ENCODE assay signal across 8 cellular contexts in genomic region chrX:3811331-3812311, GRCh38.
DNase-seq lines count a peak whose midpoint lies in the region; ATAC-seq, FAIRE-seq and TF ChIP-seq lines count a peak whose summit lies in the region.

No MANE protein-coding gene starts in this region.

- H3K36me3 ChIP-seq in A673 (ENCODE audit: insufficient read depth, low read length, poor library complexity, severe bottlenecking) (no peaks in the 10 kb centered on the region), OCI-LY3 (replicated peaks; ENCODE audit: low read depth, low read length) (no peaks in the 10 kb centered on the region), adipocyte (ENCODE audit: control insufficient read depth, insufficient read depth, low read length, severe bottlenecking) (no peaks in the 10 kb centered on the region)

- intact Hi-C loops in A673 (cut with micrococcal nuclease; ENCODE audit: unreplicated experiment): loop anchor here (2.0 kb wide), 1 partner anchor 161 kb away; no protein-coding TSS in a partner anchor

- TF ChIP-seq CTCF in A673 (conservative IDR thresholded peaks at IDR 0.05; ENCODE audit: low read depth, low read length) (peak; percentile 67), GM12875 (IDR thresholded peaks at IDR 0.05; ENCODE audit: borderline replicate concordance, insufficient read depth, low read depth, low read length) (peak; percentile 51; the same call in 1 of the 2 replicates), OCI-LY3 (IDR thresholded peaks at IDR 0.05; ENCODE audit: low read depth, low read length) (peak; percentile 64)

- peak; percentile 83 for FAIRE-seq in islet of Langerhans (lab: Jason Lieb, UNC)
- no peak for FAIRE-seq in H54 (lab: Jason Lieb, UNC)

- H3K4me3 ChIP-seq in A673 (ENCODE audit: low read depth, low read length, poor library complexity, severe bottlenecking) (no peak overlapping the region), GM12875 (ENCODE audit: low read depth, low read length) (no peak overlapping the region), OCI-LY3 (ENCODE audit: low read length) (peak overlapping the region; percentile 51), adipocyte (ENCODE audit: low read length) (no peak overlapping the region)

- H4K20me1 ChIP-seq in OCI-LY3 (ENCODE audit: insufficient read depth, low read length): no peaks in the 10 kb centered on the region

- H3K9me3 ChIP-seq in A673 (ENCODE audit: low read depth, low read length, poor library complexity, severe bottlenecking) (no peaks in the 10 kb centered on the region), OCI-LY3 (ENCODE audit: insufficient read depth, low read length) (no peaks in the 10 kb centered on the region), adipocyte (ENCODE audit: control insufficient read depth, low read length) (no peaks in the 10 kb centered on the region)

- DNase-seq in A673 (ENCODE audit: low spot score): peak; percentile 62
- DNase-seq in adipocyte (ENCODE audit: low read depth): peak; percentile 84
- peak in 5 of 6 experiments; percentile 14 to 67 (median 29) for DNase-seq in stimulated activated naive CD4-positive, alpha-beta T cell (lab: John Stamatoyannopoulos, UW)
- no peak for DNase-seq in H54 (ENCODE audit: insufficient read length, low spot score)

- no peak overlapping the region for H3K27ac ChIP-seq in A673 (ENCODE audit: low read depth, low read length, poor library complexity, severe bottlenecking)
- no peak overlapping the region for H3K27ac ChIP-seq in OCI-LY3 (ENCODE audit: low read length)

- no peak for TF ChIP-seq POLR2A in H54 (IDR thresholded peaks at IDR 0.05; ENCODE audit: low read depth, low read length)

- peak overlapping the region; percentile 62 for H3K4me2 ChIP-seq in OCI-LY3 (ENCODE audit: low read length)

- peak overlapping the region; percentile 27; the same call in 1 of the 2 replicates for H3K9ac ChIP-seq in OCI-LY3 (ENCODE audit: low read length)
- H3K9ac ChIP-seq in adipocyte (ENCODE audit: low read length): no peak overlapping the region

- H3K4me1 ChIP-seq in A673 (ENCODE audit: insufficient read depth, low read length, poor library complexity, severe bottlenecking): no peaks in the 10 kb centered on the region
- H3K4me1 ChIP-seq in OCI-LY3 (ENCODE audit: low read length): peaks cover 7% of the 10 kb centered on the region
- H3K4me1 ChIP-seq in adipocyte (ENCODE audit: control insufficient read depth, insufficient read depth, low read length): peaks cover 2% of the 10 kb centered on the region

- H3K27me3 ChIP-seq in A673 (replicated peaks; ENCODE audit: insufficient read depth, low read depth, low read length, poor library complexity) (peaks cover 21% of the 10 kb centered on the region), OCI-LY3 (ENCODE audit: low read depth, low read length) (0 out of 2 replicates have a peak, but pooled peaks cover 3% of the 10 kb centered on the region), adipocyte (replicated peaks; ENCODE audit: control insufficient read depth, insufficient read depth, low read length) (peaks cover 26% of the 10 kb centered on the region)

- ATAC-seq in HG03175 (IDR thresholded peaks at IDR 0.05; ENCODE audit: unreplicated experiment): peak; percentile 15

- no peaks in the 10 kb centered on the region for H3K79me2 ChIP-seq in OCI-LY3 (ENCODE audit: low read length)

- POLR2A ChIA-PET in A673 (lab: Charles Lee; ENCODE audit: low non-redundant PET): no interaction called here

- H2AFZ ChIP-seq in OCI-LY3 (ENCODE audit: low read depth, low read length): no peak overlapping the region

- CTCF ChIA-PET in A673 (lab: Charles Lee): interaction anchor here (1.5 kb wide), 1 partner anchor 160 kb away, joined by 3 read pairs; no protein-coding TSS in a partner anchor

- no TSS peak for BruUV-seq in A673 (replicated peaks; lab: Mats Ljungman, UMichigan)
